Comparison of ENCODE assay signal across 8 cellular contexts in genomic region chr2:25312958-25313710, GRCh38. TPM values are rescaled to one million over a fixed set of nuclear protein-coding genes. Genes with fewer than 3 reads are reported as not detected.
A peak's percentile ranks its signal among the peaks of the same experiment; 100 is the strongest.
DNase-seq lines count a peak whose midpoint lies in the region; ATAC-seq and TF ChIP-seq lines count a peak whose summit lies in the region.

No MANE protein-coding gene starts in this region.

- H3K27me3 Mint-ChIP-seq in activated naive CD4-positive, alpha-beta T cell treated with anti-CD3 and anti-CD28 coated beads, Interleukin-2, amount 10 ng/mL, durations not matched to agents 7 days and 5 days: no peaks in the 10 kb centered on the region

- peaks cover 48% of the 10 kb centered on the region for H3K36me3 Mint-ChIP-seq in activated naive CD4-positive, alpha-beta T cell treated with anti-CD3 and anti-CD28 coated beads, Interleukin-2, amount 10 ng/mL, durations not matched to agents 7 days and 5 days

- H3K79me2 ChIP-seq in mammary epithelial cell (ENCODE audit: insufficient read depth, low read length): no peaks in the 10 kb centered on the region

- ATAC-seq in psoas muscle: no peak
- no peak for ATAC-seq in HG02973 (IDR thresholded peaks at IDR 0.05; ENCODE audit: unreplicated experiment)

- H3K27me3 ChIP-seq in BLaER1 treated with 17β-estradiol and CSF1 and Interleukin-3, amounts not matched to agents 10 nM and 100 nM: no peaks in the 10 kb centered on the region
- H3K27me3 ChIP-seq in psoas muscle (ENCODE audit: insufficient read depth in 3 of 3, low read length in 2 of 3): no peaks in the 10 kb centered on the region
- no peaks in the 10 kb centered on the region for H3K27me3 ChIP-seq in prostate gland (replicated peaks; ENCODE audit: insufficient read depth)
- peaks cover 3% of the 10 kb centered on the region for H3K27me3 ChIP-seq in mammary epithelial cell (ENCODE audit: insufficient read depth, low read length)

- dilution Hi-C loops in mammary epithelial cell (cut with HindIII; ENCODE audit: low sequenced_read_pairs): no loop called here

- 72 to 79% (median 76%) methylated on average over 15 of the region's 15 CpGs for WGBS in psoas muscle, 3 donors
- 71% methylated on average over 15 of the region's 15 CpGs for WGBS in prostate gland
- 76% methylated on average over 7 of the region's 15 CpGs for WGBS in mammary epithelial cell (ENCODE audit: low coverage, missing lambda C conversion rate)

- no peak for TF ChIP-seq POLR2A in prostate gland (IDR thresholded peaks at IDR 0.05)

- no peaks in the 10 kb centered on the region for H3K9me3 Mint-ChIP-seq in activated naive CD4-positive, alpha-beta T cell treated with anti-CD3 and anti-CD28 coated beads, Interleukin-2, amount 10 ng/mL, durations not matched to agents 7 days and 5 days

- DNase-seq in SK-N-MC (ENCODE audit: low read depth, low spot score) (no peak), psoas muscle (no peak), prostate gland (ENCODE audit: low spot score) (no peak), epidermal melanocyte (ENCODE audit: insufficient read length, low spot score) (no peak), mammary epithelial cell (no peak)
- peak; percentile 52 for DNase-seq in activated naive CD4-positive, alpha-beta T cell treated with anti-CD3 and anti-CD28 coated beads, Interleukin-2, amount 10 ng/mL, durations not matched to agents 7 days and 5 days

- H3K27ac ChIP-seq in BLaER1 treated with 17β-estradiol and CSF1 and Interleukin-3, amounts not matched to agents 10 nM and 100 nM: peak overlapping the region in 9 of 11 experiments; percentile 86 to 99 (median 96); a peak in 18 of 22 replicates
- H3K27ac ChIP-seq in SK-N-MC: peak overlapping the region; percentile 26
- peak overlapping the region; percentile 82 for H3K27ac ChIP-seq in psoas muscle
- H3K27ac ChIP-seq in prostate gland: no peak overlapping the region
- H3K27ac ChIP-seq in mammary epithelial cell (ENCODE audit: insufficient read depth, low read depth, low read length): no peak overlapping the region

- H3K4me1 ChIP-seq in BLaER1 treated with 17β-estradiol and CSF1 and Interleukin-3, amounts not matched to agents 10 nM and 100 nM: peaks cover 90 to 97% (median 93%) of the 10 kb centered on the region in 10 experiments
- H3K4me1 ChIP-seq in psoas muscle: peaks cover 79% of the 10 kb centered on the region
- H3K4me1 ChIP-seq in prostate gland (replicated peaks): peaks cover 20% of the 10 kb centered on the region
- peaks cover 14% of the 10 kb centered on the region for H3K4me1 ChIP-seq in mammary epithelial cell (ENCODE audit: insufficient read depth, low read length)

- peak overlapping the region; percentile 96 for H3K27ac Mint-ChIP-seq in activated naive CD4-positive, alpha-beta T cell treated with anti-CD3 and anti-CD28 coated beads, Interleukin-2, amount 10 ng/mL, durations not matched to agents 7 days and 5 days

- no peaks in the 10 kb centered on the region for H3K9me3 ChIP-seq in BLaER1 treated with 17β-estradiol and CSF1 and Interleukin-3, amounts not matched to agents 10 nM and 100 nM (replicated peaks in 1 of 11)
- no peaks in the 10 kb centered on the region for H3K9me3 ChIP-seq in SK-N-MC (ENCODE audit: low read depth, low read length)
- no peaks in the 10 kb centered on the region for H3K9me3 ChIP-seq in psoas muscle
- no peaks in the 10 kb centered on the region for H3K9me3 ChIP-seq in prostate gland
- H3K9me3 ChIP-seq in mammary epithelial cell (replicated peaks; ENCODE audit: insufficient read depth, low read length): no peaks in the 10 kb centered on the region

- H3K4me2 ChIP-seq in BLaER1 treated with 17β-estradiol and CSF1 and Interleukin-3, amounts not matched to agents 10 nM and 100 nM: peak overlapping the region; percentile 84 to 98 (median 94)
- H3K4me2 ChIP-seq in mammary epithelial cell (ENCODE audit: insufficient read depth, low read depth, low read length): no peak overlapping the region

- BruUV-seq in mammary epithelial cell (replicated peaks; lab: Mats Ljungman, UMichigan): no TSS peak

- H3K36me3 ChIP-seq in BLaER1 treated with 17β-estradiol and CSF1 and Interleukin-3, amounts not matched to agents 10 nM and 100 nM: peaks cover 9 to 41% (median 30%) of the 10 kb centered on the region in 11 experiments; a peak in 21 of 22 replicates
- H3K36me3 ChIP-seq in SK-N-MC (ENCODE audit: insufficient read depth, low read length) (peaks cover 16% of the 10 kb centered on the region; the same call in 1 of the 2 replicates), psoas muscle (ENCODE audit: insufficient read depth in 1 of 2, low read depth in 1 of 2) (peaks cover 0 to 14% of the 10 kb centered on the region in 2 donors), prostate gland (no peaks in the 10 kb centered on the region), mammary epithelial cell (ENCODE audit: insufficient read depth, low read length) (no peaks in the 10 kb centered on the region)

- peaks cover 82% of the 10 kb centered on the region for H3K4me1 Mint-ChIP-seq in activated naive CD4-positive, alpha-beta T cell treated with anti-CD3 and anti-CD28 coated beads, Interleukin-2, amount 10 ng/mL, durations not matched to agents 7 days and 5 days

- H3K4me3 ChIP-seq in BLaER1 treated with 17β-estradiol and CSF1 and Interleukin-3, amounts not matched to agents 10 nM and 100 nM: peak overlapping the region in 2 of 10 experiments; percentile 41; a peak in 1 of 20 replicates
- H3K4me3 ChIP-seq in SK-N-MC (no peak overlapping the region), psoas muscle (no peak overlapping the region), prostate gland (no peak overlapping the region), mammary epithelial cell (replicated peaks in 1 of 3; ENCODE audit: insufficient read depth in 1 of 3, low read depth in 2 of 3, low read length in 3 of 3) (no peak overlapping the region)

- peak overlapping the region; percentile 77 for H3K4me3 Mint-ChIP-seq in activated naive CD4-positive, alpha-beta T cell treated with anti-CD3 and anti-CD28 coated beads, Interleukin-2, amount 10 ng/mL, durations not matched to agents 7 days and 5 days

- TF ChIP-seq CTCF in psoas muscle (IDR thresholded peaks at IDR 0.05) (no peak), prostate gland (IDR thresholded peaks at IDR 0.05) (no peak), mammary epithelial cell (conservative IDR thresholded peaks at IDR 0.05 in 1 of 2, IDR thresholded peaks at IDR 0.05 in 1 of 2; ENCODE audit: extremely low read depth in 1 of 2, insufficient read depth in 1 of 2, low read depth in 1 of 2, low read length in 2 of 2) (no peak)

- intact Hi-C loops in psoas muscle (cut with DNase I): no loop called here
- intact Hi-C loops in prostate gland (cut with DNase I): loop anchor here (1.0 kb wide), 1 partner anchor 10 kb away; no protein-coding TSS in a partner anchor
- intact Hi-C loops in mammary epithelial cell (cut with micrococcal nuclease): no loop called here

- in situ Hi-C loops in mammary epithelial cell (cut with MboI; ENCODE audit: low sequenced_read_pairs in 2 of 2): no loop called here

- CTCF ChIA-PET in activated naive CD4-positive, alpha-beta T cell treated with anti-CD3 and anti-CD28 coated beads, Interleukin-2, amount 10 ng/mL, durations not matched to agents 7 days and 5 days (lab: Charles Lee): interaction anchor here (0.6 to 2.2 kb wide), 11 partner anchors 10 to 337 kb away, joined by 3 to 18 read pairs (median 4); no protein-coding TSS in a partner anchor
- CTCF ChIA-PET in mammary epithelial cell (lab: Charles Lee; ENCODE audit: low non-redundant PET): no interaction called here

- H3K9ac ChIP-seq in BLaER1 treated with 17β-estradiol and CSF1 and Interleukin-3, amounts not matched to agents 10 nM and 100 nM: peak overlapping the region; percentile 3 to 89 (median 84); a peak in 18 of 22 replicates
- H3K9ac ChIP-seq in SK-N-MC (ENCODE audit: insufficient read length) (no peak overlapping the region), mammary epithelial cell (ENCODE audit: insufficient read depth, low read length) (no peak overlapping the region)

- H2AFZ ChIP-seq in mammary epithelial cell (ENCODE audit: low read depth, low read length): no peak overlapping the region

- peaks cover 0 to 20% (median 12%) of the 10 kb centered on the region in 11 experiments; a peak in 11 of 22 replicates for H4K20me1 ChIP-seq in BLaER1 treated with 17β-estradiol and CSF1 and Interleukin-3, amounts not matched to agents 10 nM and 100 nM
- H4K20me1 ChIP-seq in mammary epithelial cell (ENCODE audit: insufficient read depth, low read length): no peaks in the 10 kb centered on the region

RNA-seq across cellular contexts. Expression of gene DNMT3A, which starts 28.6 kb away (rescaled TPM):
- total RNA-seq in psoas muscle (10 to 100 TPM; 20.6 to 26.2 (median 21.7) TPM), prostate gland (10 to 100 TPM in 1 of 2 donors, 1 to 10 TPM in 1; 8.7 to 28.2 TPM), mammary epithelial cell (10 to 100 TPM in 1 of 2 donors, 1 to 10 TPM in 1; 9.6 to 14.2 TPM)
- polyA plus RNA-seq in psoas muscle (1 to 10 TPM; 7.1 to 9.9 (median 8.4) TPM), mammary epithelial cell (1.7 TPM)
- 31.7 TPM for polyA minus RNA-seq in mammary epithelial cell

Comparison
In these comparisons a context has a peak if more than half of its experiments do, and no peak if none do; other contexts are left out.
1. H3K27ac ChIP-seq: peak in BLaER1 treated with 17β-estradiol and CSF1 and Interleukin-3, amounts not matched to agents 10 nM and 100 nM (9 of 11), SK-N-MC (single experiment) and psoas muscle (single experiment); none in prostate gland (0 of 2) and mammary epithelial cell (single experiment).
2. H3K9ac ChIP-seq: peak in BLaER1 treated with 17β-estradiol and CSF1 and Interleukin-3, amounts not matched to agents 10 nM and 100 nM (11 of 11); none in SK-N-MC (single experiment) and mammary epithelial cell (single experiment).